25 cellular contexts compared by ENCODE assay signal in genomic region chr6:166388605-166389004, GRCh38. TPM values are rescaled to one million over a fixed set of nuclear protein-coding genes. Genes with fewer than 3 reads are reported as not detected.
DNase-seq lines count a peak whose midpoint lies in the region; ATAC-seq, FAIRE-seq and TF ChIP-seq lines count a peak whose summit lies in the region.
"Had no signal": no experiment of that assay in that cellular context is flagged by ENCODE, and none has a peak within 500 bp of the region (broad histone marks: within the 10 kb centered on the region; RNA-seq: fewer than 3 reads in every experiment).

No MANE protein-coding gene starts in this region.

- WGBS in HepG2 (ENCODE audit: low lambda C conversion rate) = 75% methylated on average over 11 of the region's 11 CpGs
- WGBS in neuronal stem cell (ENCODE audit: extremely low coverage in 2 of 2, insufficient read length in 2 of 2, insufficient replicate concordance in 1 of 2), 2 donors = no CpG with 5 or more reads among the region's 11 CpGs

- intact Hi-C loops in activated CD4-positive, alpha-beta T cell treated with anti-CD3 and anti-CD28 coated beads, Interleukin-2, amount 10 ng/mL, durations not matched to agents 24 days and 14 days (cut with micrococcal nuclease) = no loop called here
- intact Hi-C loops in activated CD4-positive, alpha-beta T cell treated with anti-CD3 and anti-CD28 coated beads for 36 hours (cut with DNase I, micrococcal nuclease) = loop anchor here in 1 of 2 experiments (10.0 kb wide), 1 partner anchor 1436 kb away; the partner anchor contains the start of gene AFDN
- intact Hi-C loops in HepG2 (cut with micrococcal nuclease; ENCODE audit: unreplicated experiment) = no loop called here

- no TSS peak for BruUV-seq in HepG2 (replicated peaks; lab: Mats Ljungman, UMichigan)

- no peaks in the 10 kb centered on the region for H4K20me1 ChIP-seq in HepG2 (ENCODE audit: insufficient read depth, low read length)
- H4K20me1 ChIP-seq: BLaER1 treated with 17β-estradiol and CSF1 and Interleukin-3, amounts not matched to agents 10 nM and 100 nM had no signal

- no peaks in the 10 kb centered on the region for H3K36me3 ChIP-seq in HepG2 (replicated peaks in 1 of 2; ENCODE audit: control insufficient read depth in 1 of 2, insufficient read depth in 2 of 2, low read length in 2 of 2)
- H3K36me3 ChIP-seq in neuronal stem cell (replicated peaks in 1 of 2; ENCODE audit: control insufficient read depth in 2 of 2, insufficient read depth in 2 of 2, low read length in 2 of 2) = no peaks in the 10 kb centered on the region
- H3K36me3 ChIP-seq: BE2C; BLaER1 treated with 17β-estradiol and CSF1 and Interleukin-3, amounts not matched to agents 10 nM and 100 nM had no signal

- peaks cover 87% of the 10 kb centered on the region for H3K4me1 ChIP-seq in HepG2 (ENCODE audit: insufficient read depth, low read length)
- H3K4me1 ChIP-seq in neuronal stem cell (ENCODE audit: control insufficient read depth in 2 of 2, insufficient read depth in 1 of 2, low read depth in 1 of 2, low read length in 2 of 2) = no peaks in the 10 kb centered on the region
- H3K4me1 ChIP-seq: BE2C had no signal

- in situ Hi-C loops in HepG2 (cut with HindIII; ENCODE audit: extremely low pct_ligation_motif_present, low pct_unique_long_range_greater_than_20kb) = no loop called here

- no peaks in the 10 kb centered on the region for H3K36me3 Mint-ChIP-seq in activated CD4-positive, alpha-beta T cell treated with anti-CD3 and anti-CD28 coated beads, Interleukin-2, amount 10 ng/mL, durations not matched to agents 24 days and 14 days (ENCODE audit: low read depth)
- no peaks in the 10 kb centered on the region for H3K36me3 Mint-ChIP-seq in activated CD4-positive, alpha-beta T cell treated with anti-CD3 and anti-CD28 coated beads for 36 hours (ENCODE audit: low read depth)
- H3K36me3 Mint-ChIP-seq: CD14-positive monocyte had no signal

- no peaks in the 10 kb centered on the region for H3K9me3 ChIP-seq in HepG2 (ENCODE audit: low read length)
- H3K9me3 ChIP-seq in neuronal stem cell (replicated peaks in 1 of 2; ENCODE audit: control insufficient read depth in 2 of 2, insufficient read depth in 1 of 2, low read depth in 1 of 2, low read length in 2 of 2) = no peaks in the 10 kb centered on the region
- H3K9me3 ChIP-seq: A549; BE2C; BLaER1 treated with 17β-estradiol and CSF1 and Interleukin-3, amounts not matched to agents 10 nM and 100 nM had no signal

- peaks cover 4% of the 10 kb centered on the region for H3K79me2 ChIP-seq in HepG2 (ENCODE audit: insufficient read depth, low read length)

- H3K27me3 ChIP-seq in HepG2 (ENCODE audit: control insufficient read depth in 1 of 2, insufficient read depth in 2 of 2, low read length in 2 of 2) (no peaks in the 10 kb centered on the region), neuronal stem cell (ENCODE audit: control insufficient read depth in 3 of 3, insufficient read depth in 3 of 3, low read depth in 1 of 3, low read length in 3 of 3) (no peaks in the 10 kb centered on the region)
- H3K27me3 ChIP-seq: BE2C; BLaER1 treated with 17β-estradiol and CSF1 and Interleukin-3, amounts not matched to agents 10 nM and 100 nM had no signal

- no peak for TF ChIP-seq EP300 in HepG2 (IDR thresholded peaks at IDR 0.05; ENCODE audit: low read depth in 2 of 2, low read length in 2 of 2)
- no peak for TF ChIP-seq EP300 in HepG2 (CRISPR knock-in tag; IDR thresholded peaks at IDR 0.05; ENCODE audit: borderline replicate concordance)

- H2AFZ ChIP-seq in HepG2 (ENCODE audit: low read length) (no peak overlapping the region), neuronal stem cell (ENCODE audit: low read length) (no peak overlapping the region)
- H2AFZ ChIP-seq: GM23338 had no signal

- H4K91ac ChIP-seq in neuronal stem cell (ENCODE audit: low read depth, low read length, poor library complexity) = no peak overlapping the region

- no peak overlapping the region for H2BK5ac ChIP-seq in neuronal stem cell (ENCODE audit: low read length)

- POLR2A ChIA-PET in activated CD4-positive, alpha-beta T cell treated with anti-CD3 and anti-CD28 coated beads for 36 hours (lab: Charles Lee) = no interaction called here
- POLR2A ChIA-PET in HepG2 (lab: Yijun Ruan, JAX) = interaction anchor here (1.5 to 3.8 kb wide), 6 partner anchors 11 to 58 kb away, joined by 3 to 36 read pairs (median 13); partner anchors contain the start of gene SFT2D1

- H3K23ac ChIP-seq in neuronal stem cell (ENCODE audit: low read depth, low read length, poor library complexity) = no peak overlapping the region

- no peak for ATAC-seq in activated CD4-positive, alpha-beta T cell treated with anti-CD3 and anti-CD28 coated beads for 36 hours
- peak; percentile 10 for ATAC-seq in HepG2
- ATAC-seq: A549, GM23338, HCT116 had no signal

- H4K8ac ChIP-seq in neuronal stem cell (ENCODE audit: low read depth, low read length) = no peak overlapping the region

- peak overlapping the region; percentile 73 for H3K4me2 ChIP-seq in HepG2 (ENCODE audit: low read depth, low read length)
- no peak overlapping the region for H3K4me2 ChIP-seq in neuronal stem cell (ENCODE audit: insufficient read depth, low read length, poor library complexity, severe bottlenecking)
- H3K4me2 ChIP-seq: A549; BLaER1 treated with 17β-estradiol and CSF1 and Interleukin-3, amounts not matched to agents 10 nM and 100 nM; GM23338 had no signal

- H3K14ac ChIP-seq in neuronal stem cell (ENCODE audit: low read length) = no peak overlapping the region

- DNase-seq in activated CD4-positive, alpha-beta T cell treated with anti-CD3 and anti-CD28 coated beads, Interleukin-2, amount 10 ng/mL, durations not matched to agents 24 days and 14 days = peak; percentile 47
- DNase-seq in activated CD4-positive, alpha-beta T cell treated with anti-CD3 and anti-CD28 coated beads for 36 hours = no peak
- no peak for DNase-seq in HepG2 (ENCODE audit: low spot score)
- no peak for DNase-seq in neuronal stem cell (ENCODE audit: low spot score)
- DNase-seq in NAMALWA (ENCODE audit: low spot score) = no peak
- no peak for DNase-seq in A172 (ENCODE audit: low spot score)
- DNase-seq: ACHN; AML-193; BE2C; CD4-positive, alpha-beta T cell; CD8-positive, alpha-beta memory T cell; DMS 273 treated with DMSO at 0.1 percent for 48 hours; DMS79; EL; GDM1; H9 had no signal

- no peak overlapping the region for H2AK5ac ChIP-seq in neuronal stem cell (ENCODE audit: low read depth, low read length)

- CTCF ChIA-PET in activated CD4-positive, alpha-beta T cell treated with anti-CD3 and anti-CD28 coated beads for 36 hours (lab: Charles Lee) = interaction anchor here (1.7 to 2.5 kb wide), 2 partner anchors 11 to 12 kb away, joined by 4 to 7 read pairs; no protein-coding TSS in a partner anchor
- CTCF ChIA-PET in HepG2 (lab: Yijun Ruan, JAX; ENCODE audit: low intra/inter-chr PET ratio, low total read pairs) = no interaction called here

- H3K18ac ChIP-seq in neuronal stem cell (ENCODE audit: low read length) = no peak overlapping the region

- H2BK120ac ChIP-seq in neuronal stem cell (ENCODE audit: low read depth, low read length) = no peak overlapping the region

- no peak overlapping the region for H3K27ac Mint-ChIP-seq in activated CD4-positive, alpha-beta T cell treated with anti-CD3 and anti-CD28 coated beads, Interleukin-2, amount 10 ng/mL, durations not matched to agents 24 days and 14 days
- H3K27ac Mint-ChIP-seq in activated CD4-positive, alpha-beta T cell treated with anti-CD3 and anti-CD28 coated beads for 36 hours = no peak overlapping the region
- H3K27ac Mint-ChIP-seq: CD4-positive, alpha-beta T cell; CD8-positive, alpha-beta memory T cell; GM23338; H9 had no signal

- H3K9me3 Mint-ChIP-seq in activated CD4-positive, alpha-beta T cell treated with anti-CD3 and anti-CD28 coated beads, Interleukin-2, amount 10 ng/mL, durations not matched to agents 24 days and 14 days = no peaks in the 10 kb centered on the region
- no peaks in the 10 kb centered on the region for H3K9me3 Mint-ChIP-seq in activated CD4-positive, alpha-beta T cell treated with anti-CD3 and anti-CD28 coated beads for 36 hours (ENCODE audit: low read depth)
- H3K9me3 Mint-ChIP-seq: CD14-positive monocyte; CD4-positive, alpha-beta T cell; CD8-positive, alpha-beta memory T cell; GM23338; H9 had no signal

- H3K9ac ChIP-seq in HepG2 (ENCODE audit: insufficient read depth, low read depth, low read length) = peak overlapping the region; percentile 54
- no peak overlapping the region for H3K9ac ChIP-seq in neuronal stem cell (ENCODE audit: low read depth, low read length, poor library complexity)
- H3K9ac ChIP-seq: BLaER1 treated with 17β-estradiol and CSF1 and Interleukin-3, amounts not matched to agents 10 nM and 100 nM had no signal

- no peak for TF ChIP-seq RAD21 in HepG2 (CRISPR knock-in tag; IDR thresholded peaks at IDR 0.05)

- no peak overlapping the region for H3K4me3 Mint-ChIP-seq in activated CD4-positive, alpha-beta T cell treated with anti-CD3 and anti-CD28 coated beads, Interleukin-2, amount 10 ng/mL, durations not matched to agents 24 days and 14 days
- no peak overlapping the region for H3K4me3 Mint-ChIP-seq in activated CD4-positive, alpha-beta T cell treated with anti-CD3 and anti-CD28 coated beads for 36 hours
- H3K4me3 Mint-ChIP-seq: CD14-positive monocyte, GM23338, H9 had no signal

- peaks cover 2% of the 10 kb centered on the region for H3K79me1 ChIP-seq in neuronal stem cell (ENCODE audit: low read depth, low read length)

- H3K27ac ChIP-seq in HepG2 (ENCODE audit: extremely low read length, insufficient read depth, low read length) = peak overlapping the region; percentile 93
- H3K27ac ChIP-seq in neuronal stem cell (replicated peaks; ENCODE audit: low read length) = no peak overlapping the region
- H3K27ac ChIP-seq: 22Rv1; A549; BLaER1 treated with 17β-estradiol and CSF1 and Interleukin-3, amounts not matched to agents 10 nM and 100 nM had no signal

- H2BK15ac ChIP-seq in neuronal stem cell (ENCODE audit: low read length) = no peak overlapping the region

- H2BK12ac ChIP-seq in neuronal stem cell (ENCODE audit: low read length) = peak overlapping the region; percentile 10

- FAIRE-seq in HepG2 (lab: Jason Lieb, UNC) = no peak
- FAIRE-seq: A549, D721Med, GM12891, GM18507 had no signal

- H3K4me3 ChIP-seq in HepG2 (replicated peaks in 1 of 3; ENCODE audit: insufficient read depth in 1 of 3, low read depth in 2 of 3, low read length in 3 of 3) (peak overlapping the region in 1 of 3 experiments; percentile 17; a peak in 2 of 6 replicates), neuronal stem cell (ENCODE audit: low read length in 2 of 2) (no peak overlapping the region)
- H3K4me3 ChIP-seq: A549; BLaER1 treated with 17β-estradiol and CSF1 and Interleukin-3, amounts not matched to agents 10 nM and 100 nM; GM23338 had no signal

- H3K4me1 Mint-ChIP-seq in activated CD4-positive, alpha-beta T cell treated with anti-CD3 and anti-CD28 coated beads, Interleukin-2, amount 10 ng/mL, durations not matched to agents 24 days and 14 days = peaks cover 3% of the 10 kb centered on the region
- H3K4me1 Mint-ChIP-seq in activated CD4-positive, alpha-beta T cell treated with anti-CD3 and anti-CD28 coated beads for 36 hours = peaks cover 2% of the 10 kb centered on the region

- TF ChIP-seq CTCF in HepG2 (CRISPR knock-in tag; IDR thresholded peaks at IDR 0.05) = no peak

- H3K4ac ChIP-seq in neuronal stem cell (ENCODE audit: low read length) = no peak overlapping the region

- TF ChIP-seq POLR2A in HepG2 (IDR thresholded peaks at IDR 0.05; ENCODE audit: insufficient read depth in 1 of 2, low read depth in 2 of 2, low read length in 2 of 2) = no peak

- H3K27me3 Mint-ChIP-seq in activated CD4-positive, alpha-beta T cell treated with anti-CD3 and anti-CD28 coated beads, Interleukin-2, amount 10 ng/mL, durations not matched to agents 24 days and 14 days = peaks cover 21% of the 10 kb centered on the region
- no peaks in the 10 kb centered on the region for H3K27me3 Mint-ChIP-seq in activated CD4-positive, alpha-beta T cell treated with anti-CD3 and anti-CD28 coated beads for 36 hours
- H3K27me3 Mint-ChIP-seq: CD4-positive, alpha-beta T cell had no signal

RNA-seq across cellular contexts. Expression of gene MPC1, which starts 5.9 kb away (rescaled TPM):
- 17.1 and 18.1 TPM in 2 replicates for total RNA-seq in activated CD4-positive, alpha-beta T cell treated with anti-CD3 and anti-CD28 coated beads, Interleukin-2, amount 10 ng/mL, durations not matched to agents 24 days and 14 days
- total RNA-seq in activated CD4-positive, alpha-beta T cell treated with anti-CD3 and anti-CD28 coated beads for 36 hours = 10 to 100 TPM; 17.7 to 20.5 TPM
- total RNA-seq in HepG2 (2016; rRNA removed; fragmentation: Illumina TruSeq; extraction: Trizol) = 214 and 289 TPM in 2 replicates
- total RNA-seq in HepG2 (2016; cell fraction: cytosol; rRNA removed; fragmentation: Illumina TruSeq; extraction: Trizol; ENCODE audit: low read depth) = 81.3 and 95.3 TPM in 2 replicates
- total RNA-seq in HepG2 (2016; cell fraction: insoluble cytoplasmic fraction; rRNA removed; fragmentation: Illumina TruSeq; extraction: Trizol) = 218 and 286 TPM in 2 replicates
- total RNA-seq in HepG2 (2016; cell fraction: membrane; rRNA removed; fragmentation: Illumina TruSeq; extraction: Trizol) = 145 and 164 TPM in 2 replicates
- total RNA-seq in HepG2 (2016; cell fraction: nucleus; rRNA removed; fragmentation: Illumina TruSeq; extraction: Trizol) = 93.1 and 102 TPM in 2 replicates
- 168 and 189 TPM in 2 replicates for polyA plus RNA-seq in HepG2 (2011; rRNA removed)
- polyA plus RNA-seq in HepG2 (2011; cell fraction: cytosol; rRNA removed) = 191 and 239 TPM in 2 replicates
- polyA plus RNA-seq in HepG2 (2011; cell fraction: nucleus; rRNA removed) = 59.3 and 82.2 TPM in 2 replicates
- 136 and 137 TPM in 2 replicates for polyA plus RNA-seq in HepG2 (2012)
- polyA plus RNA-seq in HepG2 (2016; cell fraction: cytosol; fragmentation: Illumina TruSeq; extraction: Trizol; ENCODE audit: low read depth) = 98.8 and 128 TPM in 2 replicates
- 328 and 353 TPM in 2 replicates for polyA plus RNA-seq in HepG2 (2016; cell fraction: insoluble cytoplasmic fraction; fragmentation: Illumina TruSeq; extraction: Trizol; ENCODE audit: low read depth)
- 150 and 186 TPM in 2 replicates for polyA plus RNA-seq in HepG2 (2016; cell fraction: membrane; fragmentation: Illumina TruSeq; extraction: Trizol; ENCODE audit: low read depth)
- polyA plus RNA-seq in HepG2 (2016; cell fraction: nucleus; fragmentation: Illumina TruSeq; extraction: Trizol; ENCODE audit: insufficient read depth, low read depth) = 207 and 211 TPM in 2 replicates
- 5.6 and 40.9 TPM in 2 replicates for polyA minus RNA-seq in HepG2 (2011; rRNA and poly(A)+ RNA removed; ENCODE audit: low replicate concordance)
- 51.6 and 57.8 TPM in 2 replicates for polyA minus RNA-seq in HepG2 (2011; cell fraction: cytosol; rRNA and poly(A)+ RNA removed)
- 27.4 and 41.9 TPM in 2 replicates for polyA minus RNA-seq in HepG2 (2011; cell fraction: nucleus; rRNA and poly(A)+ RNA removed)
- polyA plus RNA-seq in neuronal stem cell (2013, experiment 1 of 2) = 20.2 TPM
- 21.1 TPM for polyA plus RNA-seq in neuronal stem cell (2013, experiment 2 of 2)
- total RNA-seq in A172 (2014; rRNA removed; shearing (Covaris generic)) = 33.9 and 44.2 TPM in 2 replicates

RNA-seq across cellular contexts. Expression of gene SFT2D1, which starts 46.3 kb away (rescaled TPM):
- total RNA-seq in activated CD4-positive, alpha-beta T cell treated with anti-CD3 and anti-CD28 coated beads, Interleukin-2, amount 10 ng/mL, durations not matched to agents 24 days and 14 days = 56.9 and 61.2 TPM in 2 replicates
- 10 to 100 TPM; 39.8 to 54.2 TPM for total RNA-seq in activated CD4-positive, alpha-beta T cell treated with anti-CD3 and anti-CD28 coated beads for 36 hours
- total RNA-seq in HepG2 (2016; rRNA removed; fragmentation: Illumina TruSeq; extraction: Trizol) = 90.7 and 115 TPM in 2 replicates
- 57.6 and 70.5 TPM in 2 replicates for total RNA-seq in HepG2 (2016; cell fraction: cytosol; rRNA removed; fragmentation: Illumina TruSeq; extraction: Trizol; ENCODE audit: low read depth)
- total RNA-seq in HepG2 (2016; cell fraction: insoluble cytoplasmic fraction; rRNA removed; fragmentation: Illumina TruSeq; extraction: Trizol) = 91.5 and 114 TPM in 2 replicates
- 89.7 and 105 TPM in 2 replicates for total RNA-seq in HepG2 (2016; cell fraction: membrane; rRNA removed; fragmentation: Illumina TruSeq; extraction: Trizol)
- 87.1 and 96.7 TPM in 2 replicates for total RNA-seq in HepG2 (2016; cell fraction: nucleus; rRNA removed; fragmentation: Illumina TruSeq; extraction: Trizol)
- polyA plus RNA-seq in HepG2 (2011; rRNA removed) = 127 and 147 TPM in 2 replicates
- 78.9 and 125 TPM in 2 replicates for polyA plus RNA-seq in HepG2 (2011; cell fraction: cytosol; rRNA removed)
- polyA plus RNA-seq in HepG2 (2011; cell fraction: nucleus; rRNA removed) = 56.7 and 94.6 TPM in 2 replicates
- polyA plus RNA-seq in HepG2 (2012) = 100 and 109 TPM in 2 replicates
- polyA plus RNA-seq in HepG2 (2016; cell fraction: cytosol; fragmentation: Illumina TruSeq; extraction: Trizol; ENCODE audit: low read depth) = 67.5 and 94.2 TPM in 2 replicates
- 112 and 116 TPM in 2 replicates for polyA plus RNA-seq in HepG2 (2016; cell fraction: insoluble cytoplasmic fraction; fragmentation: Illumina TruSeq; extraction: Trizol; ENCODE audit: low read depth)
- polyA plus RNA-seq in HepG2 (2016; cell fraction: membrane; fragmentation: Illumina TruSeq; extraction: Trizol; ENCODE audit: low read depth) = 96.5 and 108 TPM in 2 replicates
- polyA plus RNA-seq in HepG2 (2016; cell fraction: nucleus; fragmentation: Illumina TruSeq; extraction: Trizol; ENCODE audit: insufficient read depth, low read depth) = 168 and 175 TPM in 2 replicates
- 13.9 and 35.5 TPM in 2 replicates for polyA minus RNA-seq in HepG2 (2011; rRNA and poly(A)+ RNA removed; ENCODE audit: low replicate concordance)
- polyA minus RNA-seq in HepG2 (2011; cell fraction: cytosol; rRNA and poly(A)+ RNA removed) = 26.1 and 26.7 TPM in 2 replicates
- 65.1 and 95.4 TPM in 2 replicates for polyA minus RNA-seq in HepG2 (2011; cell fraction: nucleus; rRNA and poly(A)+ RNA removed)
- polyA plus RNA-seq in neuronal stem cell (2013, experiment 1 of 2) = 48.2 TPM
- polyA plus RNA-seq in neuronal stem cell (2013, experiment 2 of 2) = 48.4 TPM
- 41.8 and 60.3 TPM in 2 replicates for total RNA-seq in A172 (2014; rRNA removed; shearing (Covaris generic))
